Comparison of ENCODE assay signal across 8 cellular contexts in genomic region chr12:64392221-64392620, GRCh38. TPM values are rescaled to one million over a fixed set of nuclear protein-coding genes. Genes with fewer than 3 reads are reported as not detected.
DNase-seq lines count a peak whose midpoint lies in the region; ATAC-seq, FAIRE-seq and TF ChIP-seq lines count a peak whose summit lies in the region.

No MANE protein-coding gene starts in this region.

- no peak for FAIRE-seq in GM12891 (lab: Jason Lieb, UNC)

- peaks cover 8% of the 10 kb centered on the region for H3K4me1 Mint-ChIP-seq in CD14-positive monocyte

- intact Hi-C loops in CD14-positive monocyte (cut with micrococcal nuclease) = loop anchor here in 1 of 2 donors (5.0 kb wide), 1 partner anchor 115 kb away; no protein-coding TSS in a partner anchor

- no peak for TF ChIP-seq POLR2A in GM12891 (IDR thresholded peaks at IDR 0.05; ENCODE audit: low read depth, low read length)

- H3K27ac Mint-ChIP-seq in CD14-positive monocyte = no peak overlapping the region

- peak overlapping the region in 1 of 2 donors; percentile 26 for H3K4me3 Mint-ChIP-seq in CD14-positive monocyte

- peaks cover 24 to 37% (median 35%) of the 10 kb centered on the region in 3 donors for H3K27me3 Mint-ChIP-seq in CD14-positive monocyte (ENCODE audit: low read depth in 3 of 3)

- ATAC-seq in GM19397 (IDR thresholded peaks at IDR 0.05; ENCODE audit: unreplicated experiment) = peak; percentile 51

- H3K9me3 Mint-ChIP-seq in CD14-positive monocyte = peaks cover 0 to 6% (median 2%) of the 10 kb centered on the region in 7 donors

- TF ChIP-seq CTCF in CD14-positive monocyte (IDR thresholded peaks at IDR 0.05) = peak; percentile 38
- TF ChIP-seq CTCF in fibroblast of villous mesenchyme (IDR thresholded peaks at IDR 0.05; ENCODE audit: insufficient read depth, low read depth, low read length) = peak; percentile 50

- DNase-seq in CD14-positive monocyte (ENCODE audit: low spot score) = no peak
- peak; percentile 61 for DNase-seq in OCI-M1 (lab: John Stamatoyannopoulos, UW)
- DNase-seq in fibroblast of villous mesenchyme (ENCODE audit: low read depth) = peak; percentile 61
- no peak for DNase-seq in GM12891 (ENCODE audit: insufficient read length, low spot score)
- DNase-seq in stimulated activated CD4-positive, alpha-beta T cell treated with anti-CD3 and anti-CD28 coated beads, Interleukin-4, amount 100 ng/mL, for 1 hour = no peak
- DNase-seq in NCI-H510A treated with DMSO at 0.1 percent for 48 hours (lab: John Stamatoyannopoulos, UW) = no peak
- no peak for DNase-seq in midbrain (lab: John Stamatoyannopoulos, UW)

- H3K36me3 Mint-ChIP-seq in CD14-positive monocyte = no peaks in the 10 kb centered on the region

- H3K4me3 ChIP-seq in fibroblast of villous mesenchyme (ENCODE audit: low read depth, low read length) = no peak overlapping the region

TF ChIP-seq in GM12891, 5 proteins besides CTCF, POLR2A, EP300 and RAD21:
- no peak for TF ChIP-seq SPI1 (IDR thresholded peaks at IDR 0.05; ENCODE audit: low read depth, low read length)
- TF ChIP-seq POU2F2 (IDR thresholded peaks at IDR 0.05; ENCODE audit: low read depth, low read length) = no peak
- no peak for TF ChIP-seq TAF1 (IDR thresholded peaks at IDR 0.05; ENCODE audit: low read depth, low read length)
- no peak for TF ChIP-seq PAX5 (IDR thresholded peaks at IDR 0.05; ENCODE audit: insufficient read depth, low read length, severe bottlenecking)
- no peak for TF ChIP-seq POLR2AphosphoS5 (IDR thresholded peaks at IDR 0.05; ENCODE audit: low read depth, low read length)

RNA-seq across cellular contexts. Expression of gene C12orf56, which starts 1.7 kb away (rescaled TPM):
- polyA plus RNA-seq in CD14-positive monocyte = not detected
- total RNA-seq in fibroblast of villous mesenchyme = 0.64 and 0.86 TPM in 2 replicates
- polyA plus RNA-seq in GM12891 (2012; ENCODE audit: low read depth, missing spikeins) = not detected

RNA-seq across cellular contexts. Expression of gene XPOT, which starts 12.0 kb away (rescaled TPM):
- 10 to 100 TPM; 19.3 to 19.9 TPM for polyA plus RNA-seq in CD14-positive monocyte
- 146 and 148 TPM in 2 replicates for total RNA-seq in fibroblast of villous mesenchyme
- 24.6 TPM for polyA plus RNA-seq in GM12891 (2012; ENCODE audit: low read depth, missing spikeins)

RNA-seq across cellular contexts. Expression of gene TBK1, which starts 59.7 kb away (rescaled TPM):
- 10 to 100 TPM; 15.5 to 24.7 TPM for polyA plus RNA-seq in CD14-positive monocyte
- total RNA-seq in fibroblast of villous mesenchyme = 33.2 and 47.5 TPM in 2 replicates
- 16.6 TPM for polyA plus RNA-seq in GM12891 (2012; ENCODE audit: low read depth, missing spikeins)

Comparison
In these comparisons a context has a peak if more than half of its experiments do, and no peak if none do; other contexts are left out.
1. DNase-seq: peak in OCI-M1 (single experiment) and fibroblast of villous mesenchyme (single experiment); none in CD14-positive monocyte (single experiment), GM12891 (single experiment), stimulated activated CD4-positive, alpha-beta T cell treated with anti-CD3 and anti-CD28 coated beads, Interleukin-4, amount 100 ng/mL, for 1 hour (single experiment), NCI-H510A treated with DMSO at 0.1 percent for 48 hours (single experiment) and midbrain (single experiment).